Comparison of ENCODE assay signal across 23 cellular contexts in the genomic region with DNA sequence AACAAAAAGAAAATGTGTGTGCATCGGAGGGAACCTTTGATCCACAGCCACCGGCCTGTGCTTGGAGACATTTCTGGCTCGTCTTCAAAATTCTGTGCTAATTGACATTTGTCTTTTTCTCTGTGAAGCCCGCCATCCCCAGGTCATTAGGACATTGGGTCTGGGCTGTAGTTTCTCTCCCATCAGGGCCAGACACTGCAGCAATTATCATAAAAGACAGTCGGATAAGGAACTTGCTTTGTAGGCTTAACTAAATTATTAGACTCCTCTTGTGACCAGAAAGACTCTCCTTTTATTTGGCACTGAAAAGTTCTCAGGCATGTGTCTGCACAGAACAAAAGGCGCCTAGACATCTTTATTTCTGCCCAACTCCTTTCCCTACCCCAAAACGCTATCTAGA. TPM values are rescaled to one million over a fixed set of nuclear protein-coding genes. Genes with fewer than 3 reads are reported as not detected.
"Had no signal": no experiment of that assay in that cellular context is flagged by ENCODE, and none has a peak within 500 bp of the region (broad histone marks: within the 10 kb centered on the region; RNA-seq: fewer than 3 reads in every experiment).

No MANE protein-coding gene starts in this region.

- H3K27ac ChIP-seq: brain microvascular endothelial cell, WERI-Rb-1 had no signal

- H3K4me3 ChIP-seq: coronary artery, dorsolateral prefrontal cortex had no signal

- DNase-seq: activated B cell treated with CpG ODN at 0.5 μM for 24 hours; activated CD4-positive, alpha-beta T cell treated with anti-CD3 and anti-CD28 coated beads for 48 hours; activated CD4-positive, alpha-beta T cell treated with anti-CD3 and anti-CD28 coated beads, Interleukin-2, amount 50 U/mL, for 1 hour; activated CD4-positive, alpha-beta T cell treated with anti-CD3 and anti-CD28 coated beads, Interleukin-2, amount 50 U/mL, for 48 hours; activated CD8-positive, alpha-beta memory T cell treated with anti-CD3 and anti-CD28 coated beads for 24 hours; activated CD8-positive, alpha-beta T cell treated with anti-CD3 and anti-CD28 coated beads for 36 hours; activated effector memory CD4-positive, alpha-beta T cell treated with Interleukin-2 at 50 U/mL for 16 hours; activated gamma-delta T cell treated with Interleukin-2 at 50 U/mL for 16 hours; activated naive CD4-positive, alpha-beta T cell treated with anti-CD3 and anti-CD28 coated beads, Interleukin-2, amount 50 U/mL, for 16 hours; activated naive CD4-positive, alpha-beta T cell treated with Interleukin-2 at 50 U/mL for 16 hours; activated T-cell treated with anti-CD3 and anti-CD28 coated beads, Interleukin-2, amount 50 U/mL, for 4 hours; amniotic stem cell; brain microvascular endothelial cell; effector memory CD4-positive, alpha-beta T cell; endodermal cell; foreskin fibroblast; T-helper 1 cell; T-helper 17 cell; T1000; WERI-Rb-1 had no signal

- H3K36me3 ChIP-seq: brain microvascular endothelial cell, WERI-Rb-1 had no signal

- H3K27me3 ChIP-seq: brain microvascular endothelial cell had no signal

RNA-seq across cellular contexts. Expression of a gene that starts 49.1 kb away (rescaled TPM):
- total RNA-seq: activated B cell treated with CpG ODN at 0.5 μM for 24 hours; activated T-helper 17 cell treated with anti-CD3 and anti-CD28 coated beads, Interleukin-2, amount 50 U/mL, for 72 hours; T-helper 17 cell had no signal
